ENCODE assay signal across 35 cellular contexts in genomic region chr14:61988240-61988639, GRCh38.
"Had no signal": no experiment of that assay in that cellular context is flagged by ENCODE, and none has a peak within 500 bp of the region (broad histone marks: within the 10 kb centered on the region; RNA-seq: fewer than 3 reads in every experiment).

No MANE protein-coding gene starts in this region.

- H3K36me3 ChIP-seq: MG63 had no signal

- DNase-seq: Karpas-422, Kasumi-1, MG63, MM.1S, MV-4-11, NCI-H1048, NCI-H1092, NCI-H1092 treated with DMSO at 0.1 percent for 48 hours, NCI-H1105, NCI-H1105 treated with DMSO at 0.1 percent for 48 hours, NCI-H1417, NCI-H1417 treated with DMSO at 0.1 percent for 48 hours, NCI-H1436, NCI-H1436 treated with DMSO at 0.1 percent for 48 hours, NCI-H146, NCI-H1694, NCI-H1694 treated with DMSO at 0.1 percent for 48 hours, NCI-H187, NCI-H187 treated with DMSO at 0.1 percent for 48 hours, NCI-H1930, NCI-H2029, NCI-H2029 treated with DMSO at 0.1 percent for 48 hours, NCI-H2081, NCI-H2081 treated with DMSO at 0.1 percent for 48 hours, NCI-H2107, NCI-H2171, NCI-H2171 treated with DMSO at 0.1 percent for 48 hours, NCI-H2227 treated with DMSO at 0.1 percent for 48 hours, NCI-H226, NCI-H345, NCI-H446, NCI-H446 treated with DMSO at 0.1 percent for 48 hours, NCI-H510A, NCI-H510A treated with DMSO at 0.1 percent for 48 hours, NCI-H524 had no signal

- H3K27me3 ChIP-seq: MG63 had no signal

- H3K4me3 ChIP-seq: MG63 had no signal

- H3K9me3 ChIP-seq: MG63 had no signal
